8 cellular contexts compared by ENCODE assay signal in the genomic region with DNA sequence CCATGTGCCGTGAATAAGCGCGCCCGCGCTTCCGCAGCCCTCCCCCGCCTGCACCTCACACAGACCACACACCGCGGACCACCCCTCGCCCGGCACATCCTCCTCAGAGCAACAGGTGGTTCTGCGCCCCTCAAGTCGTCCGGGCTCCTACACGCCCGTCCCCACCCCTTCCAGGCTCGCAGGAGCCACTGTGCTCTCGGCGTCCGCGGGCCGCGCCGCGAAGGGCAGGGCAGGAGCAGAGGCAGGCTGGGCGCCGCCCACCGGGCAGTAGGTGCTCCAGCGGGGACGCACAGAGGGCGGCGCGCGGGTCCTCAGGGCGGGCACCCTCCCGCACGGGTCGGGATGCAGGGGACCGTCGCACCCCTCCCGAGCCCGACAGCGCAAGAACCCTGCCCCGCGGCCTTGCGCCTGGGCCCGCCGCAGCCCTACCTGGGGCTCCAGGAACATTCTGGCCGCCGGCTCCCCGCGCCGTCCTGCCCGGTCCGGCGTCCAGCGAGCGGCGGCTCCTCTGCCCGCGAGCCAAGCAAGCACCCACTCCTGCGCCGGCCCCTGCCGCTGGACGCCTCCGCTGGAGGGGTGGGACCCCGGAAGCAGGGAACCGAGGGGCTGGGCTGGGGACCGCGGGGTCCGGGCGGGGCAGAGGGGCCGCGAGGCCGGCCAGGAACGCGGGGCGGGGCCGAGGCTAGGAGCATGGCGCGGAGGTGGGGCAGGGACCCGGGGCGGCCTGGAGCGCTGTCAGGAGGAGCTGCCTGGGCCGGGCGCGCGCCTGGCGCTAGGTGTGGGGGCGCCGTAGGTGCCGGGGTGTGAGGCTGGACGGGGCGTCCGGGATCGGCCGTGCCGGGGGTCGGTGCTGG. TPM values are rescaled to one million over a fixed set of nuclear protein-coding genes. Genes with fewer than 3 reads are reported as not detected.
DNase-seq lines count a peak whose midpoint lies in the region; ATAC-seq and TF ChIP-seq lines count a peak whose summit lies in the region.

No MANE protein-coding gene starts in this region.

- no CpG with 5 or more reads among the region's 99 CpGs for WGBS in H9 (ENCODE audit: extremely low coverage, insufficient read length, low lambda C conversion rate)
- no CpG with 5 or more reads among the region's 99 CpGs for WGBS in gastroesophageal sphincter (ENCODE audit: low coverage in 1 of 2), 2 donors

- H3K27me3 ChIP-seq in H9 (ENCODE audit: insufficient read depth, low read length) (peaks cover 19% of the 10 kb centered on the region; the same call in 1 of the 2 replicates), gastroesophageal sphincter (peaks cover 59% of the 10 kb centered on the region)

- peak overlapping the region; percentile 11 to 46 for H3K4me3 ChIP-seq in gastroesophageal sphincter

- no peaks in the 10 kb centered on the region; a peak in 1 of 5 replicates for H3K9me3 Mint-ChIP-seq in H9
- no peaks in the 10 kb centered on the region for H3K9me3 Mint-ChIP-seq in activated CD8-positive, alpha-beta memory T cell treated with anti-CD3 and anti-CD28 coated beads, Interleukin-2, amount 10 ng/mL, durations not matched to agents 7 days and 5 days (ENCODE audit: low read depth)

- H3K4me1 ChIP-seq in H9 (ENCODE audit: insufficient read depth, low read length) (no peaks in the 10 kb centered on the region; the same call in 1 of the 2 replicates), gastroesophageal sphincter (peaks cover 0 to 20% (median 9%) of the 10 kb centered on the region in 3 donors)

- no peak overlapping the region for H3K9ac ChIP-seq in H9 (ENCODE audit: extremely low read depth, insufficient read length, low read length)

- H3T11ph ChIP-seq in H9 (ENCODE audit: low read length) = no peak overlapping the region

- H3K79me2 ChIP-seq in H9 (ENCODE audit: insufficient read depth, low read length) = no peaks in the 10 kb centered on the region

- no peaks in the 10 kb centered on the region for H3K79me1 ChIP-seq in H9 (ENCODE audit: insufficient read depth, low read depth, low read length, poor library complexity, severe bottlenecking)

- H2BK15ac ChIP-seq in H9 (ENCODE audit: low read depth, low read length) = no peak overlapping the region

- H4K91ac ChIP-seq in H9 (ENCODE audit: insufficient read length, low read depth, low read length) = no peak overlapping the region

- no peak overlapping the region for H2BK20ac ChIP-seq in H9 (ENCODE audit: low read depth, low read length, poor library complexity, severe bottlenecking)

- H3K14ac ChIP-seq in H9 (ENCODE audit: insufficient read depth, low read length) = no peak overlapping the region

- H3K23me2 ChIP-seq in H9 (ENCODE audit: insufficient read length, low read depth, low read length, poor library complexity, severe bottlenecking) = peaks cover 8% of the 10 kb centered on the region

- H2BK12ac ChIP-seq in H9 (ENCODE audit: insufficient read length, low read depth, low read length) = no peak overlapping the region

- CTCF ChIA-PET in activated CD8-positive, alpha-beta memory T cell treated with anti-CD3 and anti-CD28 coated beads, Interleukin-2, amount 10 ng/mL, durations not matched to agents 7 days and 5 days (lab: Charles Lee) = interaction anchor here (1.0 to 2.6 kb wide), 4 partner anchors 8 to 29 kb away, joined by 3 to 18 read pairs (median 6); no protein-coding TSS in a partner anchor

- no peak for TF ChIP-seq CTCF in H9 (conservative IDR thresholded peaks at IDR 0.05)
- TF ChIP-seq CTCF in gastroesophageal sphincter (IDR thresholded peaks at IDR 0.05) = no peak

- peaks cover 74% of the 10 kb centered on the region for H3K27me3 Mint-ChIP-seq in H9 (ENCODE audit: low read depth)
- peaks cover 11% of the 10 kb centered on the region for H3K27me3 Mint-ChIP-seq in activated CD8-positive, alpha-beta memory T cell treated with anti-CD3 and anti-CD28 coated beads, Interleukin-2, amount 10 ng/mL, durations not matched to agents 7 days and 5 days

- H3K23ac ChIP-seq in H9 (ENCODE audit: insufficient read length, low read depth, low read length) = no peak overlapping the region

- peaks cover 13 to 18% of the 10 kb centered on the region in 2 experiments for H3K4me1 Mint-ChIP-seq in H9
- H3K4me1 Mint-ChIP-seq in activated CD8-positive, alpha-beta memory T cell treated with anti-CD3 and anti-CD28 coated beads, Interleukin-2, amount 10 ng/mL, durations not matched to agents 7 days and 5 days = peaks cover 59% of the 10 kb centered on the region

- no peak overlapping the region for H3K27ac Mint-ChIP-seq in H9
- peak overlapping the region; percentile 75 for H3K27ac Mint-ChIP-seq in activated CD8-positive, alpha-beta memory T cell treated with anti-CD3 and anti-CD28 coated beads, Interleukin-2, amount 10 ng/mL, durations not matched to agents 7 days and 5 days

- no peak for TF ChIP-seq POLR2A in gastroesophageal sphincter (IDR thresholded peaks at IDR 0.05)

- no peak overlapping the region for H4K5ac ChIP-seq in H9 (ENCODE audit: insufficient read length, low read depth, low read length)

- H3K4me3 Mint-ChIP-seq in H9 = peak overlapping the region; percentile 64 to 80
- peak overlapping the region; percentile 72 for H3K4me3 Mint-ChIP-seq in activated CD8-positive, alpha-beta memory T cell treated with anti-CD3 and anti-CD28 coated beads, Interleukin-2, amount 10 ng/mL, durations not matched to agents 7 days and 5 days

- no peak overlapping the region for H3K18ac ChIP-seq in H9 (ENCODE audit: insufficient read length, low read depth, low read length)

- no peak overlapping the region for H2BK120ac ChIP-seq in H9 (ENCODE audit: low read depth, low read length, poor library complexity, severe bottlenecking)

- intact Hi-C loops in posterior cingulate gyrus (cut with DNase I) = no loop called here

- H3K9me3 ChIP-seq in H9 (ENCODE audit: control insufficient read depth, low read depth, low read length) = no peaks in the 10 kb centered on the region
- no peaks in the 10 kb centered on the region for H3K9me3 ChIP-seq in gastroesophageal sphincter

- H3K27ac ChIP-seq in H9 (ENCODE audit: insufficient read length, low read depth, low read length) (no peak overlapping the region), gastroesophageal sphincter (no peak overlapping the region), substantia nigra (ENCODE audit: low read depth, low read length, poor library complexity, severe bottlenecking) (no peak overlapping the region)

- ATAC-seq in activated CD8-positive, alpha-beta memory T cell treated with anti-CD3 and anti-CD28 coated beads, Interleukin-2, amount 10 ng/mL, durations not matched to agents 7 days and 5 days = peak; percentile 64
- peak; percentile 16 for ATAC-seq in gastroesophageal sphincter
- no peak for ATAC-seq in GM21576 (IDR thresholded peaks at IDR 0.05; ENCODE audit: unreplicated experiment)
- ATAC-seq in HG02642 (IDR thresholded peaks at IDR 0.05; ENCODE audit: poor library complexity, unreplicated experiment) = no peak

- H2AK5ac ChIP-seq in H9 (ENCODE audit: insufficient read length, low read length) = no peak overlapping the region

- H4K20me1 ChIP-seq in H9 (ENCODE audit: control insufficient read depth, insufficient read depth, insufficient read length) = no peaks in the 10 kb centered on the region

- no peak overlapping the region for H3K56ac ChIP-seq in H9 (ENCODE audit: insufficient read length, low read depth, low read length)

- peak; percentile 57 for DNase-seq in H9
- peak; percentile 76 for DNase-seq in activated CD8-positive, alpha-beta memory T cell treated with anti-CD3 and anti-CD28 coated beads, Interleukin-2, amount 10 ng/mL, durations not matched to agents 7 days and 5 days
- DNase-seq in posterior cingulate gyrus = peak in 9 of 10 donors; percentile 7 to 83 (median 21)
- no peak for DNase-seq in occipital lobe (lab: John Stamatoyannopoulos, UW)
- DNase-seq in substantia nigra (lab: John Stamatoyannopoulos, UW) = no peak

- TF ChIP-seq EP300 in gastroesophageal sphincter (IDR thresholded peaks at IDR 0.05) = no peak

- H4K8ac ChIP-seq in H9 (replicated peaks; ENCODE audit: insufficient read length, low read depth, low read length) = no peak overlapping the region

- H2BK5ac ChIP-seq in H9 (ENCODE audit: insufficient read length, low read length) = no peak overlapping the region

- no peak overlapping the region for H2AFZ ChIP-seq in H9 (ENCODE audit: low read length)

- peak overlapping the region; percentile 19 for H3K4me2 ChIP-seq in H9 (ENCODE audit: insufficient read depth, insufficient read length, low read length)

- H3K36me3 Mint-ChIP-seq in H9 (ENCODE audit: insufficient read depth in 1 of 3, low read depth in 3 of 3) = no peaks in the 10 kb centered on the region; a peak in 1 of 7 replicates
- peaks cover 1% of the 10 kb centered on the region for H3K36me3 Mint-ChIP-seq in activated CD8-positive, alpha-beta memory T cell treated with anti-CD3 and anti-CD28 coated beads, Interleukin-2, amount 10 ng/mL, durations not matched to agents 7 days and 5 days

- H3K4ac ChIP-seq in H9 (ENCODE audit: low read depth, low read length) = no peak overlapping the region

- no peaks in the 10 kb centered on the region for H3K36me3 ChIP-seq in gastroesophageal sphincter

RNA-seq across cellular contexts. Expression of gene RASGEF1A, which starts 37.4 kb away (rescaled TPM):
- 17.6 and 20.0 TPM in 2 replicates for total RNA-seq in H9 (2021)
- 1 to 10 TPM; 3.2 to 4.2 TPM for total RNA-seq in activated CD8-positive, alpha-beta memory T cell treated with anti-CD3 and anti-CD28 coated beads, Interleukin-2, amount 10 ng/mL, durations not matched to agents 7 days and 5 days
- total RNA-seq in gastroesophageal sphincter = 1 to 10 TPM in 3 of 4 donors, under 1 TPM in 1; 0.81 to 3.6 (median 1.5) TPM
- 9.7 TPM for total RNA-seq in occipital lobe

Comparison
In these comparisons a context has a peak if more than half of its experiments do, and no peak if none do; other contexts are left out.
1. DNase-seq: peak in H9 (single experiment), activated CD8-positive, alpha-beta memory T cell treated with anti-CD3 and anti-CD28 coated beads, Interleukin-2, amount 10 ng/mL, durations not matched to agents 7 days and 5 days (single experiment) and posterior cingulate gyrus (9 of 10); none in occipital lobe (single experiment) and substantia nigra (0 of 49).
2. ATAC-seq: peak in activated CD8-positive, alpha-beta memory T cell treated with anti-CD3 and anti-CD28 coated beads, Interleukin-2, amount 10 ng/mL, durations not matched to agents 7 days and 5 days (single experiment) and gastroesophageal sphincter (single experiment); none in GM21576 (single experiment) and HG02642 (single experiment).